ENCODE assay signal across 8 cellular contexts in the genomic region with DNA sequence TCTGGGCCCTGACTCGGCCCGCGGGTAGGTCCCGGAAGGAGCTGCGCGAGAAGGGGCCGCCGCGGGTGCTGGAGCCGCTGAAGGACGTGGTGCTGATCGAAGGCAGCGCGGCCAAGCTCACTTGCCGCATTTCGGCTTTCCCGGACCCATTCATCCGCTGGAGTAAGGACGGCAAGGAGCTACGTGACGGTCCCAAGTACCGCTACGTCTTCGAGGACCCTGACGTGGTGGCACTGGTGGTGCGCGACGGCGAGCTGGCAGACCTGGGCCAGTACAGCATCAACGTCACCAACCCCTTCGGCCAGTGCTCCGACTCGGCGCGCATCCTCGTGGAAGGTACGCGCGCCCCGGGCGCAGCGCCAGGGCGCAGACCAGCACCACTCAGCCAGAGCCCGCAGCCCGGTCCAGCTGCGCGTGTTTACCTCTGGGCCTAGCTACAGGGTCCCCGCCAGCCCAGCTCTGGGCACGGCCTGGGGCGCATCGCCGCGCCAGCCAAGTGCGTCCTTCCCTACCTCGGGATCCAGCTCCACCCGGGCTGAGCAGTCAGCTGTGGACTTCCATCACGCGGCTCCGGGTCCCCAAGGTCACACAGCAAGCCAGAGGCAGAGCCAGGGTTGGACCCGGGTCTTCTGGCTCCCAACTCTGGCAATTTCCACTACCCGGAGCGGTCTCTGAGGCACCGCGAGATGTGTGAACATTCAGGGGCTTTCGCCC. TPM values are rescaled to one million over a fixed set of nuclear protein-coding genes. Genes with fewer than 3 reads are reported as not detected.
DNase-seq lines count a peak whose midpoint lies in the region; ATAC-seq and TF ChIP-seq lines count a peak whose summit lies in the region.

No MANE protein-coding gene starts in this region.

- H3K27me3 ChIP-seq in hepatocyte (peaks cover 54% of the 10 kb centered on the region), sigmoid colon (no peaks in the 10 kb centered on the region)

- DNase-seq in HFFc6 (no peak), hepatocyte (ENCODE audit: low spot score) (no peak), sigmoid colon (peak; percentile 92), islet precursor cell (no peak), glomerular visceral epithelial cell (ENCODE audit: extremely low spot score) (no peak)
- DNase-seq in activated T-helper 1 cell treated with anti-CD3 and anti-CD28 coated beads, Interleukin-12 subunit alpha, Interleukin-12 subunit beta, Interleukin-2, Interleukin-4 antibody, amounts not matched to agents 30 ng/mL and 10 ng/mL and 1 ng/mL, durations not matched to agents 14 hours and 24 hours and 36 hours (ENCODE audit: low spot score): no peak

- no peaks in the 10 kb centered on the region for H3K9me3 Mint-ChIP-seq in HFFc6
- H3K9me3 Mint-ChIP-seq in activated T-helper 1 cell treated with anti-CD3 and anti-CD28 coated beads, Interleukin-12 subunit alpha, Interleukin-12 subunit beta, Interleukin-2, Interleukin-4 antibody, amounts not matched to agents 30 ng/mL and 10 ng/mL and 1 ng/mL, durations not matched to agents 14 hours and 24 hours and 36 hours: no peaks in the 10 kb centered on the region

- no peak overlapping the region for H2AFZ ChIP-seq in hepatocyte

- peak overlapping the region; percentile 91 for H3K4me3 Mint-ChIP-seq in HFFc6
- H3K4me3 Mint-ChIP-seq in activated T-helper 1 cell treated with anti-CD3 and anti-CD28 coated beads, Interleukin-12 subunit alpha, Interleukin-12 subunit beta, Interleukin-2, Interleukin-4 antibody, amounts not matched to agents 30 ng/mL and 10 ng/mL and 1 ng/mL, durations not matched to agents 14 hours and 24 hours and 36 hours: peak overlapping the region; percentile 76

- TF ChIP-seq EP300 in sigmoid colon (IDR thresholded peaks at IDR 0.05): peak in 1 of 4 donors; percentile 58

- H3K4me3 ChIP-seq in hepatocyte: no peak overlapping the region
- H3K4me3 ChIP-seq in sigmoid colon: peak overlapping the region; percentile 62 to 76 (median 70)

- peaks cover 3% of the 10 kb centered on the region for H3K27me3 Mint-ChIP-seq in HFFc6 (ENCODE audit: insufficient read depth)
- H3K27me3 Mint-ChIP-seq in activated T-helper 1 cell treated with anti-CD3 and anti-CD28 coated beads, Interleukin-12 subunit alpha, Interleukin-12 subunit beta, Interleukin-2, Interleukin-4 antibody, amounts not matched to agents 30 ng/mL and 10 ng/mL and 1 ng/mL, durations not matched to agents 14 hours and 24 hours and 36 hours (ENCODE audit: insufficient read depth): peaks cover 42% of the 10 kb centered on the region

- H3K9me3 ChIP-seq in hepatocyte (ENCODE audit: low read depth): no peaks in the 10 kb centered on the region
- H3K9me3 ChIP-seq in sigmoid colon: no peaks in the 10 kb centered on the region

- H3K27ac ChIP-seq in hepatocyte (no peak overlapping the region), sigmoid colon (peak overlapping the region; percentile 89 to 100 (median 99))

- H3K9me2 ChIP-seq in hepatocyte (replicated peaks; ENCODE audit: insufficient read depth): no peaks in the 10 kb centered on the region

- H4K20me1 ChIP-seq in hepatocyte (ENCODE audit: insufficient read depth, poor library complexity, severe bottlenecking): no peaks in the 10 kb centered on the region

- peaks cover 12% of the 10 kb centered on the region for H3K79me2 ChIP-seq in hepatocyte

- ATAC-seq in HG03469 (IDR thresholded peaks at IDR 0.05; ENCODE audit: unreplicated experiment) (no peak), HG03460 (IDR thresholded peaks at IDR 0.05; ENCODE audit: unreplicated experiment) (no peak)

- H3K4me1 Mint-ChIP-seq in HFFc6 (ENCODE audit: low read depth): peaks cover 41% of the 10 kb centered on the region
- peaks cover 35% of the 10 kb centered on the region for H3K4me1 Mint-ChIP-seq in activated T-helper 1 cell treated with anti-CD3 and anti-CD28 coated beads, Interleukin-12 subunit alpha, Interleukin-12 subunit beta, Interleukin-2, Interleukin-4 antibody, amounts not matched to agents 30 ng/mL and 10 ng/mL and 1 ng/mL, durations not matched to agents 14 hours and 24 hours and 36 hours (ENCODE audit: low read depth)

- intact Hi-C loops in activated T-helper 1 cell treated with anti-CD3 and anti-CD28 coated beads, Interleukin-12 subunit alpha, Interleukin-12 subunit beta, Interleukin-2, Interleukin-4 antibody, amounts not matched to agents 30 ng/mL and 10 ng/mL and 1 ng/mL, durations not matched to agents 14 hours and 24 hours and 36 hours (cut with micrococcal nuclease): loop anchor here (5.0 kb wide), 2 partner anchors 600 to 1210 kb away; no protein-coding TSS in a partner anchor
- intact Hi-C loops in sigmoid colon (cut with DNase I): loop anchor here (2.0 kb wide), 2 partner anchors 36 to 44 kb away; no protein-coding TSS in a partner anchor

- 25% methylated on average over 65 of the region's 65 CpGs for WGBS in hepatocyte (ENCODE audit: low lambda C conversion rate, missing lambda C conversion rate)
- 6 to 9% methylated on average over 65 of the region's 65 CpGs for WGBS in sigmoid colon, 2 donors

- peaks cover 3% of the 10 kb centered on the region for H3K36me3 Mint-ChIP-seq in HFFc6 (ENCODE audit: low read depth)
- peaks cover 5% of the 10 kb centered on the region for H3K36me3 Mint-ChIP-seq in activated T-helper 1 cell treated with anti-CD3 and anti-CD28 coated beads, Interleukin-12 subunit alpha, Interleukin-12 subunit beta, Interleukin-2, Interleukin-4 antibody, amounts not matched to agents 30 ng/mL and 10 ng/mL and 1 ng/mL, durations not matched to agents 14 hours and 24 hours and 36 hours (ENCODE audit: low read depth)

- no peak for TF ChIP-seq CTCF in HFFc6 (IDR thresholded peaks at IDR 0.05)
- TF ChIP-seq CTCF in hepatocyte (IDR thresholded peaks at IDR 0.05; ENCODE audit: poor library complexity): no peak
- TF ChIP-seq CTCF in sigmoid colon (IDR thresholded peaks at IDR 0.05): no peak

- peak in 1 of 2 donors; percentile 23 for TF ChIP-seq POLR2A in sigmoid colon (IDR thresholded peaks at IDR 0.05)

- H3K36me3 ChIP-seq in hepatocyte (replicated peaks; ENCODE audit: insufficient read depth, low read depth): no peaks in the 10 kb centered on the region
- peaks cover 1 to 15% (median 5%) of the 10 kb centered on the region in 4 donors for H3K36me3 ChIP-seq in sigmoid colon

- H3K4me2 ChIP-seq in hepatocyte: peak overlapping the region; percentile 84

- H3K4me1 ChIP-seq in hepatocyte (ENCODE audit: insufficient read depth): peaks cover 23% of the 10 kb centered on the region
- peaks cover 0 to 53% (median 43%) of the 10 kb centered on the region in 4 donors for H3K4me1 ChIP-seq in sigmoid colon

- H3K27ac Mint-ChIP-seq in HFFc6: no peak overlapping the region
- H3K27ac Mint-ChIP-seq in activated T-helper 1 cell treated with anti-CD3 and anti-CD28 coated beads, Interleukin-12 subunit alpha, Interleukin-12 subunit beta, Interleukin-2, Interleukin-4 antibody, amounts not matched to agents 30 ng/mL and 10 ng/mL and 1 ng/mL, durations not matched to agents 14 hours and 24 hours and 36 hours: no peak overlapping the region

RNA-seq across cellular contexts. Expression of a gene that starts 1.8 kb away (rescaled TPM):
- total RNA-seq in HFFc6 (2021; fragmentation: NEBNext Ultra II Directional; extraction: Animal tissue kit (Norgen Biotek cat#: 25700)): 10 to 100 TPM; 68.9 to 85.3 (median 74.1) TPM
- 41.3 and 50.3 TPM in 2 replicates for total RNA-seq in activated T-helper 1 cell treated with anti-CD3 and anti-CD28 coated beads, Interleukin-12 subunit alpha, Interleukin-12 subunit beta, Interleukin-2, Interleukin-4 antibody, amounts not matched to agents 30 ng/mL and 10 ng/mL and 1 ng/mL, durations not matched to agents 14 hours and 24 hours and 36 hours
- 51.3 and 76.5 TPM in 2 replicates for total RNA-seq in hepatocyte
- polyA plus RNA-seq in hepatocyte: 67.8 and 75.6 TPM in 2 replicates
- total RNA-seq in sigmoid colon: 10 to 100 TPM; 13.9 to 24.7 (median 21.3) TPM
- 10 to 100 TPM; 42.6 to 52.8 (median 44.2) TPM for polyA plus RNA-seq in sigmoid colon

RNA-seq across cellular contexts. Expression of a gene that starts 17.3 kb away (rescaled TPM):
- total RNA-seq in HFFc6 (2021; fragmentation: NEBNext Ultra II Directional; extraction: Animal tissue kit (Norgen Biotek cat#: 25700)): under 1 TPM in 3 of 6 experiments, not detected in 3; 0.05 to 0.19 (median 0.07) TPM
- 0.08 TPM in 1 of 2 replicates, not detected in the other for total RNA-seq in activated T-helper 1 cell treated with anti-CD3 and anti-CD28 coated beads, Interleukin-12 subunit alpha, Interleukin-12 subunit beta, Interleukin-2, Interleukin-4 antibody, amounts not matched to agents 30 ng/mL and 10 ng/mL and 1 ng/mL, durations not matched to agents 14 hours and 24 hours and 36 hours
- total RNA-seq in hepatocyte (not detected in 2 replicates), sigmoid colon (under 1 TPM in 1 of 4 donors, not detected in 3; under 0.01 TPM)
- polyA plus RNA-seq in hepatocyte (0.07 TPM in 1 of 2 replicates, not detected in the other), sigmoid colon (under 1 TPM in 1 of 3 donors, not detected in 2; 0.07 TPM)

RNA-seq across cellular contexts. Expression of a gene that starts 46.7 kb away (rescaled TPM):
- 100 to 1,000 TPM; 116 to 190 (median 139) TPM for total RNA-seq in HFFc6 (2021; fragmentation: NEBNext Ultra II Directional; extraction: Animal tissue kit (Norgen Biotek cat#: 25700))
- total RNA-seq in activated T-helper 1 cell treated with anti-CD3 and anti-CD28 coated beads, Interleukin-12 subunit alpha, Interleukin-12 subunit beta, Interleukin-2, Interleukin-4 antibody, amounts not matched to agents 30 ng/mL and 10 ng/mL and 1 ng/mL, durations not matched to agents 14 hours and 24 hours and 36 hours: 41.3 and 43.4 TPM in 2 replicates
- total RNA-seq in hepatocyte (180 and 193 TPM in 2 replicates), sigmoid colon (10 to 100 TPM; 12.5 to 39.1 (median 23.5) TPM)
- polyA plus RNA-seq in hepatocyte (315 and 361 TPM in 2 replicates), sigmoid colon (10 to 100 TPM in 1 of 3 donors, 1 to 10 TPM in 2; 5.5 to 37.3 (median 6.6) TPM)

RNA-seq across cellular contexts. Expression of a gene that starts 46.9 kb away (rescaled TPM):
- total RNA-seq in HFFc6 (2021; fragmentation: NEBNext Ultra II Directional; extraction: Animal tissue kit (Norgen Biotek cat#: 25700)): 1 to 10 TPM; 2.3 to 2.8 (median 2.7) TPM
- total RNA-seq in activated T-helper 1 cell treated with anti-CD3 and anti-CD28 coated beads, Interleukin-12 subunit alpha, Interleukin-12 subunit beta, Interleukin-2, Interleukin-4 antibody, amounts not matched to agents 30 ng/mL and 10 ng/mL and 1 ng/mL, durations not matched to agents 14 hours and 24 hours and 36 hours: 2.9 and 3.3 TPM in 2 replicates
- total RNA-seq in hepatocyte (7.3 and 8.0 TPM in 2 replicates), sigmoid colon (1 to 10 TPM in 3 of 4 donors, under 1 TPM in 1; 0.71 to 3.0 (median 1.6) TPM)
- polyA plus RNA-seq in hepatocyte (10.4 and 12.2 TPM in 2 replicates), sigmoid colon (1 to 10 TPM in 2 of 3 donors, not detected in 1; 1.2 to 3.9 TPM)
